Comparison of ENCODE assay signal across 1 cellular context in the genomic region with DNA sequence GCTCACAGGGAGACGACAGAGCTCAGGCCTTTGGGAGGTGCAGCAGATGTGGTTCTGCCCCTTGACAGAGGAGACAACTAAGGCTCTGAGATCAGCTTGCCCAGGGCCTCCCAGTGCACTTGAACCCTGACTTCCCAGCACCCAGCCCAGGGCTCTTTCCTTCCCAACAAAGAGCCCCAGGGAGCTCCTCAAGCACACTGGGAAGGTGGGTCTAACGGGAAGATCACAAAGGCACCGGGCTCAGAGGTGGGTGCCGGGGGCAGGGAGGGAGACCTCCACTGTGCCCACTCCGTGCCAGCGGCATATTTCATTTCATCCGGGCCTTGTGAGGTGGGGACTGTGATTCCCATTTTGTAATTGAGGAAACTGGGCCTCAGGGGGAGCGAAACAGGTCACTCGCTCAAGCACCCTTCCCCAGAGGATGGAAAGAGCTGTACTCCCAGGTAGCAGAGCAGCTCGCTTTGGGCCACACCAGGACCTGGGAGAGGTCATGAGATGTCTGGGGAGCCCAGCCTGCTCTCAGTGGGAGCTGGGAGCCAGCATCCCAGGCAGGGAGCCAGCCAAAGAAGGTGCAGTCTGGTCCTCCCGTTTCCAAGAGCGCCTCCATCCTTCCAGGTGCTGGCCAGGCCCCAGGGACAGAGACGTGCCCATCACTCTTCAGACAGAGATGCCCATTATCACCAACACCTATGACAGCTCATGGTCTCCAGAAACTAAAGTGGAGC.
TF ChIP-seq lines count a peak whose summit lies in the region.

No MANE protein-coding gene starts in this region.

TF ChIP-seq in GM23338, 12 proteins besides CTCF, POLR2A, EP300 and RAD21 (continued from another document):
- TF ChIP-seq, protein P1, sequence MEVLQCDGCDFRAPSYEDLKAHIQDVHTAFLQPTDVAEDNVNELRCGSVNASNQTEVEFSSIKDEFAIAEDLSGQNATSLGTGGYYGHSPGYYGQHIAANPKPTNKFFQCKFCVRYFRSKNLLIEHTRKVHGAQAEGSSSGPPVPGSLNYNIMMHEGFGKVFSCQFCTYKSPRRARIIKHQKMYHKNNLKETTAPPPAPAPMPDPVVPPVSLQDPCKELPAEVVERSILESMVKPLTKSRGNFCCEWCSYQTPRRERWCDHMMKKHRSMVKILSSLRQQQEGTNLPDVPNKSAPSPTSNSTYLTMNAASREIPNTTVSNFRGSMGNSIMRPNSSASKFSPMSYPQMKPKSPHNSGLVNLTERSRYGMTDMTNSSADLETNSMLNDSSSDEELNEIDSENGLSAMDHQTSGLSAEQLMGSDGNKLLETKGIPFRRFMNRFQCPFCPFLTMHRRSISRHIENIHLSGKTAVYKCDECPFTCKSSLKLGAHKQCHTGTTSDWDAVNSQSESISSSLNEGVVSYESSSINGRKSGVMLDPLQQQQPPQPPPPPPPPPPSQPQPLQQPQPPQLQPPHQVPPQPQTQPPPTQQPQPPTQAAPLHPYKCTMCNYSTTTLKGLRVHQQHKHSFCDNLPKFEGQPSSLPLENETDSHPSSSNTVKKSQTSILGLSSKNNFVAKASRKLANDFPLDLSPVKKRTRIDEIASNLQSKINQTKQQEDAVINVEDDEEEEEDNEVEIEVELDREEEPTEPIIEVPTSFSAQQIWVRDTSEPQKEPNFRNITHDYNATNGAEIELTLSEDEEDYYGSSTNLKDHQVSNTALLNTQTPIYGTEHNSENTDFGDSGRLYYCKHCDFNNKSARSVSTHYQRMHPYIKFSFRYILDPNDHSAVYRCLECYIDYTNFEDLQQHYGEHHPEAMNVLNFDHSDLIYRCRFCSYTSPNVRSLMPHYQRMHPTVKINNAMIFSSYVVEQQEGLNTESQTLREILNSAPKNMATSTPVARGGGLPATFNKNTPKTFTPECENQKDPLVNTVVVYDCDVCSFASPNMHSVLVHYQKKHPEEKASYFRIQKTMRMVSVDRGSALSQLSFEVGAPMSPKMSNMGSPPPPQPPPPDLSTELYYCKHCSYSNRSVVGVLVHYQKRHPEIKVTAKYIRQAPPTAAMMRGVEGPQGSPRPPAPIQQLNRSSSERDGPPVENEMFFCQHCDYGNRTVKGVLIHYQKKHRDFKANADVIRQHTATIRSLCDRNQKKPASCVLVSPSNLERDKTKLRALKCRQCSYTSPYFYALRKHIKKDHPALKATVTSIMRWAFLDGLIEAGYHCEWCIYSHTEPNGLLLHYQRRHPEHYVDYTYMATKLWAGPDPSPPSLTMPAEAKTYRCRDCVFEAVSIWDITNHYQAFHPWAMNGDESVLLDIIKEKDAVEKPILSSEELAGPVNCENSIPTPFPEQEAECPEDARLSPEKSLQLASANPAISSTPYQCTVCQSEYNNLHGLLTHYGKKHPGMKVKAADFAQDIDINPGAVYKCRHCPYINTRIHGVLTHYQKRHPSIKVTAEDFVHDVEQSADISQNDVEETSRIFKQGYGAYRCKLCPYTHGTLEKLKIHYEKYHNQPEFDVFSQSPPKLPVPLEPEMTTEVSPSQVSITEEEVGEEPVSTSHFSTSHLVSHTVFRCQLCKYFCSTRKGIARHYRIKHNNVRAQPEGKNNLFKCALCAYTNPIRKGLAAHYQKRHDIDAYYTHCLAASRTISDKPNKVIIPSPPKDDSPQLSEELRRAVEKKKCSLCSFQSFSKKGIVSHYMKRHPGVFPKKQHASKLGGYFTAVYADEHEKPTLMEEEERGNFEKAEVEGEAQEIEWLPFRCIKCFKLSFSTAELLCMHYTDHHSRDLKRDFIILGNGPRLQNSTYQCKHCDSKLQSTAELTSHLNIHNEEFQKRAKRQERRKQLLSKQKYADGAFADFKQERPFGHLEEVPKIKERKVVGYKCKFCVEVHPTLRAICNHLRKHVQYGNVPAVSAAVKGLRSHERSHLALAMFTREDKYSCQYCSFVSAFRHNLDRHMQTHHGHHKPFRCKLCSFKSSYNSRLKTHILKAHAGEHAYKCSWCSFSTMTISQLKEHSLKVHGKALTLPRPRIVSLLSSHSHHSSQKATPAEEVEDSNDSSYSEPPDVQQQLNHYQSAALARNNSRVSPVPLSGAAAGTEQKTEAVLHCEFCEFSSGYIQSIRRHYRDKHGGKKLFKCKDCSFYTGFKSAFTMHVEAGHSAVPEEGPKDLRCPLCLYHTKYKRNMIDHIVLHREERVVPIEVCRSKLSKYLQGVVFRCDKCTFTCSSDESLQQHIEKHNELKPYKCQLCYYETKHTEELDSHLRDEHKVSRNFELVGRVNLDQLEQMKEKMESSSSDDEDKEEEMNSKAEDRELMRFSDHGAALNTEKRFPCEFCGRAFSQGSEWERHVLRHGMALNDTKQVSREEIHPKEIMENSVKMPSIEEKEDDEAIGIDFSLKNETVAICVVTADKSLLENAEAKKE (CRISPR knock-in tag; IDR thresholded peaks at IDR 0.05), result no peak
- no peak for TF ChIP-seq CREB1 (CRISPR knock-in tag; IDR thresholded peaks at IDR 0.05; ENCODE audit: low read depth)
- TF ChIP-seq, protein P2, sequence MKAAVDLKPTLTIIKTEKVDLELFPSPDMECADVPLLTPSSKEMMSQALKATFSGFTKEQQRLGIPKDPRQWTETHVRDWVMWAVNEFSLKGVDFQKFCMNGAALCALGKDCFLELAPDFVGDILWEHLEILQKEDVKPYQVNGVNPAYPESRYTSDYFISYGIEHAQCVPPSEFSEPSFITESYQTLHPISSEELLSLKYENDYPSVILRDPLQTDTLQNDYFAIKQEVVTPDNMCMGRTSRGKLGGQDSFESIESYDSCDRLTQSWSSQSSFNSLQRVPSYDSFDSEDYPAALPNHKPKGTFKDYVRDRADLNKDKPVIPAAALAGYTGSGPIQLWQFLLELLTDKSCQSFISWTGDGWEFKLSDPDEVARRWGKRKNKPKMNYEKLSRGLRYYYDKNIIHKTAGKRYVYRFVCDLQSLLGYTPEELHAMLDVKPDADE (IDR thresholded peaks at IDR 0.05), result no peak
- no peak for TF ChIP-seq EZH2 (IDR thresholded peaks at IDR 0.05; ENCODE audit: low read depth, unreplicated experiment)
- TF ChIP-seq ZNF331 (CRISPR knock-in tag; IDR thresholded peaks at IDR 0.05; ENCODE audit: low read depth), result no peak
